In the genomic region with DNA sequence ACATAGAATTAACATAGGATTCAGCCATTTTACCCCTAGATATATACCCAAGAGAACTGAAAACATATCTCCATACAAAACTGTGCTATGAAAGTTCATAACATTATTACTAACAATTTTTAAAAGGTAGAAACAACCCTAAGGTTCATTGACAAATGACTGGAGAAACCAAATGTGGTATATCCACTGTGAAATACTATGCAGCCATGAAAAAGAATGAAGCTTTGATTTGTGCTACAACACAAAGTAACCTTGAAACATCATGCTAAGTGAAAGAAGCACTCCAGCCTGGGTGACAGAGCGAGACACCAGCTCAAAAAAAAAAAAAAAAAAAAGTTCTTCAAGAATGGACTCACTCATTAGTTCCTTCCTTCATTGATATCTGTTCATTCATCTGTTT, we compare ENCODE assay signal across 25 cellular contexts. TPM values are rescaled to one million over a fixed set of nuclear protein-coding genes. Genes with fewer than 3 reads are reported as not detected.
DNase-seq lines count a peak whose midpoint lies in the region; ATAC-seq, FAIRE-seq and TF ChIP-seq lines count a peak whose summit lies in the region.
"Had no signal": no experiment of that assay in that cellular context is flagged by ENCODE, and none has a peak within 500 bp of the region (broad histone marks: within the 10 kb centered on the region; RNA-seq: fewer than 3 reads in every experiment).

No MANE protein-coding gene starts in this region.

- no peak for ATAC-seq in activated naive CD8-positive, alpha-beta T cell treated with anti-CD3 and anti-CD28 coated beads, Interleukin-2, amount 10 ng/mL, durations not matched to agents 7 days and 5 days (ENCODE audit: low read depth)
- ATAC-seq in activated naive CD8-positive, alpha-beta T cell treated with anti-CD3 and anti-CD28 coated beads, Interleukin-2, amount 50 U/mL, for 24 hours: no peak
- no peak for ATAC-seq in CD4-positive, alpha-beta T cell (ENCODE audit: poor library complexity)
- no peak for ATAC-seq in K562
- no peak for ATAC-seq in activated T-cell treated with anti-CD3 and anti-CD28 coated beads, Interleukin-2, amount 50 U/mL, for 72 hours (replicated peaks in 1 of 2)
- ATAC-seq: CD8-positive, alpha-beta T cell had no signal

- H3K9me1 ChIP-seq in K562 (ENCODE audit: control insufficient read depth, insufficient read depth, low read length): no peaks in the 10 kb centered on the region

- intact Hi-C loops in CD4-positive, alpha-beta T cell (cut with DNase I, micrococcal nuclease): no loop called here
- intact Hi-C loops in K562 (cut with micrococcal nuclease): no loop called here

- H3K9me3 Mint-ChIP-seq in activated naive CD8-positive, alpha-beta T cell treated with anti-CD3 and anti-CD28 coated beads, Interleukin-2, amount 10 ng/mL, durations not matched to agents 7 days and 5 days: no peaks in the 10 kb centered on the region
- no peaks in the 10 kb centered on the region for H3K9me3 Mint-ChIP-seq in activated naive CD8-positive, alpha-beta T cell treated with anti-CD3 and anti-CD28 coated beads, Interleukin-2, amount 50 U/mL, for 24 hours
- no peaks in the 10 kb centered on the region for H3K9me3 Mint-ChIP-seq in CD4-positive, alpha-beta T cell
- H3K9me3 Mint-ChIP-seq in activated T-cell treated with anti-CD3 and anti-CD28 coated beads, Interleukin-2, amount 50 U/mL, for 72 hours: peaks cover 0 to 1% of the 10 kb centered on the region in 2 donors
- H3K9me3 Mint-ChIP-seq: CD14-positive monocyte; CD8-positive, alpha-beta T cell had no signal

- BruUV-seq in K562 (replicated peaks; lab: Mats Ljungman, UMichigan): no TSS peak

- no peaks in the 10 kb centered on the region for H4K20me1 ChIP-seq in K562 (replicated peaks; ENCODE audit: control insufficient read depth, insufficient read depth, low read length)
- H4K20me1 ChIP-seq: BLaER1 had no signal

- WGBS in K562 (ENCODE audit: insufficient coverage, low coverage, missing lambda C conversion rate): 0% methylated on average over 1 of the region's 1 CpG

- no peaks in the 10 kb centered on the region for H3K79me2 ChIP-seq in K562 (ENCODE audit: control insufficient read depth, insufficient read depth, low read length)

- TF ChIP-seq RAD21 in K562 (CRISPR knock-in tag; conservative IDR thresholded peaks at IDR 0.05 in 1 of 2, IDR thresholded peaks at IDR 0.05 in 1 of 2): no peak

- DNase-seq in activated naive CD8-positive, alpha-beta T cell treated with anti-CD3 and anti-CD28 coated beads, Interleukin-2, amount 10 ng/mL, durations not matched to agents 7 days and 5 days: no peak
- DNase-seq in activated naive CD8-positive, alpha-beta T cell treated with anti-CD3 and anti-CD28 coated beads, Interleukin-2, amount 50 U/mL, for 24 hours: no peak
- DNase-seq in CD4-positive, alpha-beta T cell: no peak
- no peak for DNase-seq in K562 (ENCODE audit: extremely low read depth in 1 of 4, low spot score in 3 of 4)
- no peak for DNase-seq in stimulated activated CD4-positive, alpha-beta T cell treated with anti-CD3 and anti-CD28 coated beads, Interleukin-2, amount 100 ng/mL, for 48 hours
- no peak for DNase-seq in BE2C
- no peak for DNase-seq in activated T-cell treated with anti-CD3 and anti-CD28 coated beads, Interleukin-2, amount 50 U/mL, for 72 hours
- DNase-seq: 8988T; ACHN; C1 segment of cervical spinal cord; Caco-2; Calu3; CD8-positive, alpha-beta T cell; DMS79 treated with DMSO at 0.1 percent for 48 hours; GF-D8 had no signal

- H3K36me3 Mint-ChIP-seq in activated naive CD8-positive, alpha-beta T cell treated with anti-CD3 and anti-CD28 coated beads, Interleukin-2, amount 10 ng/mL, durations not matched to agents 7 days and 5 days: no peaks in the 10 kb centered on the region
- H3K36me3 Mint-ChIP-seq in activated naive CD8-positive, alpha-beta T cell treated with anti-CD3 and anti-CD28 coated beads, Interleukin-2, amount 50 U/mL, for 24 hours (ENCODE audit: low read depth): no peaks in the 10 kb centered on the region
- H3K36me3 Mint-ChIP-seq in CD4-positive, alpha-beta T cell (ENCODE audit: low read depth): no peaks in the 10 kb centered on the region
- no peaks in the 10 kb centered on the region for H3K36me3 Mint-ChIP-seq in activated T-cell treated with anti-CD3 and anti-CD28 coated beads, Interleukin-2, amount 50 U/mL, for 72 hours (ENCODE audit: insufficient read depth in 2 of 2)
- H3K36me3 Mint-ChIP-seq: CD4-positive, CD25-positive, alpha-beta regulatory T cell; CD8-positive, alpha-beta T cell had no signal

- in situ Hi-C loops in K562 (cut with MboI): loop anchor here (10.0 kb wide), 1 partner anchor 217 kb away; no protein-coding TSS in a partner anchor

- H3K9me3 ChIP-seq in CD4-positive, alpha-beta T cell (ENCODE audit: control insufficient read depth, low read length): no peaks in the 10 kb centered on the region
- H3K9me3 ChIP-seq in K562 (replicated peaks; ENCODE audit: control insufficient read depth, insufficient read depth, low read depth, low read length): no peaks in the 10 kb centered on the region
- H3K9me3 ChIP-seq in BE2C: no peaks in the 10 kb centered on the region
- H3K9me3 ChIP-seq: BLaER1, Caco-2 had no signal

- CTCF ChIA-PET in CD4-positive, alpha-beta T cell (lab: Charles Lee): interaction anchor here (0.7 kb wide), 1 partner anchor 9 kb away, joined by 3 read pairs; no protein-coding TSS in a partner anchor
- CTCF ChIA-PET in K562 (lab: Yijun Ruan, JAX; ENCODE audit: low intra/inter-chr PET ratio): no interaction called here

- H3K4me3 Mint-ChIP-seq in activated naive CD8-positive, alpha-beta T cell treated with anti-CD3 and anti-CD28 coated beads, Interleukin-2, amount 10 ng/mL, durations not matched to agents 7 days and 5 days: peak overlapping the region; percentile 58
- H3K4me3 Mint-ChIP-seq in activated naive CD8-positive, alpha-beta T cell treated with anti-CD3 and anti-CD28 coated beads, Interleukin-2, amount 50 U/mL, for 24 hours: no peak overlapping the region
- no peak overlapping the region for H3K4me3 Mint-ChIP-seq in CD4-positive, alpha-beta T cell
- H3K4me3 Mint-ChIP-seq in activated T-cell treated with anti-CD3 and anti-CD28 coated beads, Interleukin-2, amount 50 U/mL, for 72 hours: peak overlapping the region in 1 of 2 donors; percentile 57
- H3K4me3 Mint-ChIP-seq: CD8-positive, alpha-beta T cell had no signal

- no peak for TF ChIP-seq POLR2A in K562 (conservative IDR thresholded peaks at IDR 0.05)

- H3K4me1 Mint-ChIP-seq in activated naive CD8-positive, alpha-beta T cell treated with anti-CD3 and anti-CD28 coated beads, Interleukin-2, amount 10 ng/mL, durations not matched to agents 7 days and 5 days: peaks cover 15% of the 10 kb centered on the region
- peaks cover 7% of the 10 kb centered on the region for H3K4me1 Mint-ChIP-seq in activated naive CD8-positive, alpha-beta T cell treated with anti-CD3 and anti-CD28 coated beads, Interleukin-2, amount 50 U/mL, for 24 hours
- H3K4me1 Mint-ChIP-seq in CD4-positive, alpha-beta T cell (ENCODE audit: low read depth): peaks cover 20% of the 10 kb centered on the region
- H3K4me1 Mint-ChIP-seq in activated T-cell treated with anti-CD3 and anti-CD28 coated beads, Interleukin-2, amount 50 U/mL, for 72 hours (ENCODE audit: low read depth): peaks cover 9% of the 10 kb centered on the region

- H3K27me3 Mint-ChIP-seq in activated naive CD8-positive, alpha-beta T cell treated with anti-CD3 and anti-CD28 coated beads, Interleukin-2, amount 10 ng/mL, durations not matched to agents 7 days and 5 days: peaks cover 36% of the 10 kb centered on the region
- peaks cover 10% of the 10 kb centered on the region for H3K27me3 Mint-ChIP-seq in activated naive CD8-positive, alpha-beta T cell treated with anti-CD3 and anti-CD28 coated beads, Interleukin-2, amount 50 U/mL, for 24 hours
- H3K27me3 Mint-ChIP-seq in CD4-positive, alpha-beta T cell: peaks cover 8% of the 10 kb centered on the region
- H3K27me3 Mint-ChIP-seq in activated T-cell treated with anti-CD3 and anti-CD28 coated beads, Interleukin-2, amount 50 U/mL, for 72 hours (ENCODE audit: low read depth): no peaks in the 10 kb centered on the region

- no peak overlapping the region for H3K4me3 ChIP-seq in K562
- no peak overlapping the region for H3K4me3 ChIP-seq in BE2C (ENCODE audit: low read depth, low read length)
- H3K4me3 ChIP-seq: BLaER1 had no signal

- H3K9ac ChIP-seq in K562 (ENCODE audit: insufficient read depth in 1 of 2, low read depth in 2 of 2, low read length in 2 of 2): no peak overlapping the region
- H3K9ac ChIP-seq: BLaER1 had no signal

- H3K4me1 ChIP-seq in K562 (replicated peaks in 1 of 2; ENCODE audit: control insufficient read depth in 2 of 2, insufficient read depth in 2 of 2, low read length in 2 of 2) (no peaks in the 10 kb centered on the region), BE2C (no peaks in the 10 kb centered on the region)
- H3K4me1 ChIP-seq: Caco-2 had no signal

- no peak overlapping the region for H3K27ac Mint-ChIP-seq in activated naive CD8-positive, alpha-beta T cell treated with anti-CD3 and anti-CD28 coated beads, Interleukin-2, amount 10 ng/mL, durations not matched to agents 7 days and 5 days
- no peak overlapping the region for H3K27ac Mint-ChIP-seq in activated naive CD8-positive, alpha-beta T cell treated with anti-CD3 and anti-CD28 coated beads, Interleukin-2, amount 50 U/mL, for 24 hours
- H3K27ac Mint-ChIP-seq in CD4-positive, alpha-beta T cell: peak overlapping the region; percentile 76
- no peak overlapping the region for H3K27ac Mint-ChIP-seq in activated T-cell treated with anti-CD3 and anti-CD28 coated beads, Interleukin-2, amount 50 U/mL, for 72 hours
- H3K27ac Mint-ChIP-seq: CD4-positive, CD25-positive, alpha-beta regulatory T cell had no signal

- TF ChIP-seq EP300 in K562 (IDR thresholded peaks at IDR 0.05; ENCODE audit: low read length): no peak

- H3K27me3 ChIP-seq in CD4-positive, alpha-beta T cell (ENCODE audit: control insufficient read depth, insufficient read depth, low read length): no peaks in the 10 kb centered on the region
- H3K27me3 ChIP-seq in K562 (ENCODE audit: control insufficient read depth in 2 of 2, insufficient read depth in 2 of 2, low read length in 2 of 2) (peaks cover 0 to 15% of the 10 kb centered on the region in 2 experiments; a peak in 2 of 5 replicates), BE2C (peaks cover 10% of the 10 kb centered on the region)
- H3K27me3 ChIP-seq: BLaER1 had no signal

- H3K27ac ChIP-seq in CD4-positive, alpha-beta T cell (ENCODE audit: low read depth, low read length): no peak overlapping the region
- no peak overlapping the region for H3K27ac ChIP-seq in K562 (ENCODE audit: extremely low read depth, low read depth, low read length)
- H3K27ac ChIP-seq: BLaER1 had no signal

- no peak overlapping the region for H2AFZ ChIP-seq in K562 (ENCODE audit: low read depth, low read length)

- FAIRE-seq in K562 (lab: Jason Lieb, UNC): no peak
- FAIRE-seq: A204.1, D721Med, G401.6, GM12891, GM19239 had no signal

- H3K36me3 ChIP-seq in K562 (ENCODE audit: control insufficient read depth, insufficient read depth, low read length): no peaks in the 10 kb centered on the region
- H3K36me3 ChIP-seq in BE2C: no peaks in the 10 kb centered on the region
- H3K36me3 ChIP-seq: BLaER1 had no signal

- H3K4me2 ChIP-seq in K562 (ENCODE audit: insufficient read depth, low read length): no peak overlapping the region

- POLR2A ChIA-PET in activated naive CD8-positive, alpha-beta T cell treated with anti-CD3 and anti-CD28 coated beads, Interleukin-2, amount 10 ng/mL, durations not matched to agents 7 days and 5 days (lab: Charles Lee): interaction anchor here (0.6 to 1.1 kb wide), 2 partner anchors 12 to 329 kb away, joined by 4 to 9 read pairs; no protein-coding TSS in a partner anchor
- POLR2A ChIA-PET in CD4-positive, alpha-beta T cell (lab: Charles Lee): interaction anchor here (0.9 to 1.4 kb wide), 2 partner anchors 12 to 282 kb away, joined by 4 to 6 read pairs; no protein-coding TSS in a partner anchor
- POLR2A ChIA-PET in K562 (lab: Yijun Ruan, JAX): no interaction called here

- TF ChIP-seq CTCF in CD4-positive, alpha-beta T cell (IDR thresholded peaks at IDR 0.05): no peak
- TF ChIP-seq CTCF in K562 (IDR thresholded peaks at IDR 0.05 in 2 of 3, conservative IDR thresholded peaks at IDR 0.05 in 1 of 3; ENCODE audit: insufficient read depth in 2 of 3, low read depth in 1 of 3, low read length in 3 of 3): no peak
- TF ChIP-seq CTCF in BE2C (IDR thresholded peaks at IDR 0.05; ENCODE audit: low read depth, low read length): no peak

RNA-seq across cellular contexts. Expression of a gene that starts 0.6 kb away (rescaled TPM):
- total RNA-seq in activated naive CD8-positive, alpha-beta T cell treated with anti-CD3 and anti-CD28 coated beads, Interleukin-2, amount 10 ng/mL, durations not matched to agents 7 days and 5 days: not detected
- not detected for total RNA-seq in CD4-positive, alpha-beta T cell
- not detected in 2 replicates for total RNA-seq in K562 (2011; cell fraction: chromatin; rRNA removed; ENCODE audit: low replicate concordance)
- total RNA-seq in K562 (2011; cell fraction: nucleolus; rRNA removed): not detected in 2 replicates
- total RNA-seq in K562 (2011; cell fraction: nucleoplasm; rRNA removed): not detected in 2 replicates
- not detected in 2 replicates for total RNA-seq in K562 (2014; rRNA removed)
- not detected in 2 replicates for total RNA-seq in K562 (2014; rRNA removed; fragmentation: Illumina TruSeq; extraction: Trizol)
- not detected in 2 replicates for total RNA-seq in K562 (2015; rRNA removed; fragmentation: Illumina TruSeq; extraction: Trizol)
- total RNA-seq in K562 (2021): not detected in 2 replicates
- polyA plus RNA-seq in K562 (2011; rRNA removed): not detected in 2 replicates
- not detected in 2 replicates for polyA plus RNA-seq in K562 (2011; cell fraction: cytosol; rRNA removed)
- polyA plus RNA-seq in K562 (2011; cell fraction: nucleus; rRNA removed): not detected in 2 replicates
- polyA plus RNA-seq in K562 (2012): not detected in 2 replicates
- polyA plus RNA-seq in K562 (2014; fragmentation: Illumina TruSeq; extraction: Trizol): not detected in 2 replicates
- polyA plus RNA-seq in K562 (2014; fragmentation: Nextera tagmentation; extraction: Ambion mirVana): not detected
- not detected in 2 replicates for polyA plus RNA-seq in K562 (2014; rRNA removed)
- polyA minus RNA-seq in K562 (2011; rRNA and poly(A)+ RNA removed): not detected in 2 replicates
- polyA minus RNA-seq in K562 (2011; cell fraction: cytosol; rRNA and poly(A)+ RNA removed): not detected in 2 replicates
- polyA minus RNA-seq in K562 (2011; cell fraction: nucleus; rRNA and poly(A)+ RNA removed): not detected in 2 replicates
- polyA plus RNA-seq in BE2C (2012; ENCODE audit: insufficient read depth, insufficient read length, low read depth): not detected
- under 1 TPM; 0.19 to 0.31 TPM for total RNA-seq in activated T-cell treated with anti-CD3 and anti-CD28 coated beads, Interleukin-2, amount 50 U/mL, for 72 hours
- total RNA-seq: A673; Caco-2; Calu3; CD4-positive, CD25-positive, alpha-beta regulatory T cell; CD8-positive, alpha-beta T cell had no signal
- polyA plus RNA-seq: AG04450; CD4-positive, CD25-positive, alpha-beta regulatory T cell had no signal

RNA-seq across cellular contexts. Expression of a gene that starts 24.2 kb away (rescaled TPM):
- total RNA-seq in activated naive CD8-positive, alpha-beta T cell treated with anti-CD3 and anti-CD28 coated beads, Interleukin-2, amount 10 ng/mL, durations not matched to agents 7 days and 5 days: not detected
- total RNA-seq in CD4-positive, alpha-beta T cell: not detected
- not detected in 2 replicates for total RNA-seq in K562 (2011; cell fraction: chromatin; rRNA removed; ENCODE audit: low replicate concordance)
- not detected in 2 replicates for total RNA-seq in K562 (2011; cell fraction: nucleolus; rRNA removed)
- not detected in 2 replicates for total RNA-seq in K562 (2011; cell fraction: nucleoplasm; rRNA removed)
- total RNA-seq in K562 (2014; rRNA removed) (not detected in 2 replicates), K562 (2014; rRNA removed; fragmentation: Illumina TruSeq; extraction: Trizol) (not detected in 2 replicates), K562 (2015; rRNA removed; fragmentation: Illumina TruSeq; extraction: Trizol) (not detected in 2 replicates), K562 (2021) (not detected in 2 replicates)
- polyA plus RNA-seq in K562 (2011; rRNA removed) (not detected in 2 replicates), K562 (2014; fragmentation: Illumina TruSeq; extraction: Trizol) (not detected in 2 replicates), K562 (2014; fragmentation: Nextera tagmentation; extraction: Ambion mirVana) (not detected), K562 (2014; rRNA removed) (not detected in 2 replicates)
- polyA plus RNA-seq in K562 (2011; cell fraction: cytosol; rRNA removed): not detected in 2 replicates
- not detected in 2 replicates for polyA plus RNA-seq in K562 (2011; cell fraction: nucleus; rRNA removed)
- polyA plus RNA-seq in K562 (2012): not detected in 2 replicates
- not detected in 2 replicates for polyA minus RNA-seq in K562 (2011; rRNA and poly(A)+ RNA removed)
- polyA minus RNA-seq in K562 (2011; cell fraction: cytosol; rRNA and poly(A)+ RNA removed): not detected in 2 replicates
- polyA minus RNA-seq in K562 (2011; cell fraction: nucleus; rRNA and poly(A)+ RNA removed): not detected in 2 replicates
- polyA plus RNA-seq in BE2C (2012; ENCODE audit: insufficient read depth, insufficient read length, low read depth): not detected
- total RNA-seq in activated T-cell treated with anti-CD3 and anti-CD28 coated beads, Interleukin-2, amount 50 U/mL, for 72 hours: not detected
- total RNA-seq: A673; Caco-2; Calu3; CD4-positive, CD25-positive, alpha-beta regulatory T cell; CD8-positive, alpha-beta T cell had no signal
- polyA plus RNA-seq: AG04450 had no signal

RNA-seq across cellular contexts. Expression of a gene that starts 32.0 kb away (rescaled TPM):
- not detected for total RNA-seq in activated naive CD8-positive, alpha-beta T cell treated with anti-CD3 and anti-CD28 coated beads, Interleukin-2, amount 10 ng/mL, durations not matched to agents 7 days and 5 days
- total RNA-seq in CD4-positive, alpha-beta T cell: under 1 TPM; 0.93 to 0.98 TPM
- not detected in 2 replicates for total RNA-seq in K562 (2011; cell fraction: chromatin; rRNA removed; ENCODE audit: low replicate concordance)
- total RNA-seq in K562 (2011; cell fraction: nucleolus; rRNA removed): not detected in 2 replicates
- total RNA-seq in K562 (2011; cell fraction: nucleoplasm; rRNA removed): not detected in 2 replicates
- total RNA-seq in K562 (2014; rRNA removed) (not detected in 2 replicates), K562 (2014; rRNA removed; fragmentation: Illumina TruSeq; extraction: Trizol) (not detected in 2 replicates), K562 (2015; rRNA removed; fragmentation: Illumina TruSeq; extraction: Trizol) (not detected in 2 replicates), K562 (2021) (not detected in 2 replicates)
- polyA plus RNA-seq in K562 (2011; rRNA removed) (not detected in 2 replicates), K562 (2014; fragmentation: Illumina TruSeq; extraction: Trizol) (not detected in 2 replicates), K562 (2014; fragmentation: Nextera tagmentation; extraction: Ambion mirVana) (not detected), K562 (2014; rRNA removed) (not detected in 2 replicates)
- not detected in 2 replicates for polyA plus RNA-seq in K562 (2011; cell fraction: cytosol; rRNA removed)
- polyA plus RNA-seq in K562 (2011; cell fraction: nucleus; rRNA removed): not detected in 2 replicates
- polyA plus RNA-seq in K562 (2012): not detected in 2 replicates
- polyA minus RNA-seq in K562 (2011; rRNA and poly(A)+ RNA removed): not detected in 2 replicates
- not detected in 2 replicates for polyA minus RNA-seq in K562 (2011; cell fraction: cytosol; rRNA and poly(A)+ RNA removed)
- not detected in 2 replicates for polyA minus RNA-seq in K562 (2011; cell fraction: nucleus; rRNA and poly(A)+ RNA removed)
- polyA plus RNA-seq in BE2C (2012; ENCODE audit: insufficient read depth, insufficient read length, low read depth): not detected
- not detected for total RNA-seq in activated T-cell treated with anti-CD3 and anti-CD28 coated beads, Interleukin-2, amount 50 U/mL, for 72 hours
- total RNA-seq: A673; Caco-2; Calu3; CD4-positive, CD25-positive, alpha-beta regulatory T cell had no signal
- polyA plus RNA-seq: AG04450 had no signal

RNA-seq across cellular contexts. Expression of a gene that starts 45.6 kb away (rescaled TPM):
- total RNA-seq in activated naive CD8-positive, alpha-beta T cell treated with anti-CD3 and anti-CD28 coated beads, Interleukin-2, amount 10 ng/mL, durations not matched to agents 7 days and 5 days: under 1 TPM; 0.45 to 0.61 TPM
- under 1 TPM; 0.41 to 0.50 TPM for total RNA-seq in CD4-positive, alpha-beta T cell
- total RNA-seq in K562 (2011; cell fraction: chromatin; rRNA removed; ENCODE audit: low replicate concordance): 0.39 TPM in 1 of 2 replicates, not detected in the other
- total RNA-seq in K562 (2011; cell fraction: nucleolus; rRNA removed): 0.33 TPM in 1 of 2 replicates, not detected in the other
- total RNA-seq in K562 (2011; cell fraction: nucleoplasm; rRNA removed): not detected in 2 replicates
- total RNA-seq in K562 (2014; rRNA removed): not detected in 2 replicates
- not detected in 2 replicates for total RNA-seq in K562 (2014; rRNA removed; fragmentation: Illumina TruSeq; extraction: Trizol)
- total RNA-seq in K562 (2015; rRNA removed; fragmentation: Illumina TruSeq; extraction: Trizol): 0.23 TPM in 1 of 2 replicates, not detected in the other
- not detected in 2 replicates for total RNA-seq in K562 (2021)
- 0.04 TPM in 1 of 2 replicates, not detected in the other for polyA plus RNA-seq in K562 (2011; rRNA removed)
- 0.03 TPM in 1 of 2 replicates, not detected in the other for polyA plus RNA-seq in K562 (2011; cell fraction: cytosol; rRNA removed)
- polyA plus RNA-seq in K562 (2011; cell fraction: nucleus; rRNA removed): not detected in 2 replicates
- 0.09 and 0.24 TPM in 2 replicates for polyA plus RNA-seq in K562 (2012)
- 0.07 TPM in 1 of 2 replicates, not detected in the other for polyA plus RNA-seq in K562 (2014; fragmentation: Illumina TruSeq; extraction: Trizol)
- polyA plus RNA-seq in K562 (2014; fragmentation: Nextera tagmentation; extraction: Ambion mirVana): not detected
- polyA plus RNA-seq in K562 (2014; rRNA removed): 0.16 TPM in 1 of 2 replicates, not detected in the other
- not detected in 2 replicates for polyA minus RNA-seq in K562 (2011; rRNA and poly(A)+ RNA removed)
- not detected in 2 replicates for polyA minus RNA-seq in K562 (2011; cell fraction: cytosol; rRNA and poly(A)+ RNA removed)
- polyA minus RNA-seq in K562 (2011; cell fraction: nucleus; rRNA and poly(A)+ RNA removed): 0.13 TPM in 1 of 2 replicates, not detected in the other
- polyA plus RNA-seq in BE2C (2012; ENCODE audit: insufficient read depth, insufficient read length, low read depth): not detected
- total RNA-seq in activated T-cell treated with anti-CD3 and anti-CD28 coated beads, Interleukin-2, amount 50 U/mL, for 72 hours: under 1 TPM in 1 of 2 donors, not detected in 1; 0.16 TPM
- total RNA-seq: A673; Caco-2; Calu3; CD4-positive, CD25-positive, alpha-beta regulatory T cell; CD8-positive, alpha-beta T cell had no signal
- polyA plus RNA-seq: AG04450 had no signal
